8 cellular contexts compared by ENCODE assay signal in genomic region chr17:21287703-21288449, GRCh38. TPM values are rescaled to one million over a fixed set of nuclear protein-coding genes. Genes with fewer than 3 reads are reported as not detected.
DNase-seq lines count a peak whose midpoint lies in the region; ATAC-seq and TF ChIP-seq lines count a peak whose summit lies in the region.

No MANE protein-coding gene starts in this region.

- H3K4me3 ChIP-seq in esophagus squamous epithelium = peak overlapping the region in 3 of 4 donors; percentile 65 to 92 (median 84)

- peaks cover 0 to 5% (median 0%) of the 10 kb centered on the region in 4 donors for H3K27me3 ChIP-seq in esophagus squamous epithelium

- H3K9me3 ChIP-seq in esophagus squamous epithelium = no peaks in the 10 kb centered on the region

- intact Hi-C loops in esophagus squamous epithelium (cut with DNase I) = no loop called here

- H3K27ac ChIP-seq in esophagus squamous epithelium = peak overlapping the region; percentile 90 to 99 (median 97)

- peaks cover 0 to 14% (median 0%) of the 10 kb centered on the region in 3 donors for H3K36me3 ChIP-seq in esophagus squamous epithelium

- 7 to 11% methylated on average over 3 to 4 of the region's 18 CpGs for WGBS in esophagus squamous epithelium, 2 donors

- peak in 2 of 4 donors; percentile 27 to 66 for TF ChIP-seq POLR2A in esophagus squamous epithelium (IDR thresholded peaks at IDR 0.05)

- H3K4me1 ChIP-seq in esophagus squamous epithelium = peaks cover 52 to 72% (median 53%) of the 10 kb centered on the region in 3 donors

- DNase-seq in OCI-M1 (lab: John Stamatoyannopoulos, UW) (peak; percentile 68), esophagus squamous epithelium (lab: John Stamatoyannopoulos, UW) (peak; percentile 82), nucleus accumbens (lab: John Stamatoyannopoulos, UW) (peak in 52 of 56 donors; percentile 16 to 98 (median 70)), superior temporal gyrus (ENCODE audit: extremely low spot score) (peak; percentile 63), NCI-H146 (lab: John Stamatoyannopoulos, UW) (no peak)
- peak; percentile 96 for DNase-seq in activated T-cell treated with anti-CD3 and anti-CD28 coated beads, Interleukin-2, amount 50 U/mL, for 1 hour

- peak in 1 of 6 experiments; percentile 3 for TF ChIP-seq CTCF in esophagus squamous epithelium (IDR thresholded peaks at IDR 0.05)

- peak; percentile 33 for ATAC-seq in GM18520 (IDR thresholded peaks at IDR 0.05; ENCODE audit: unreplicated experiment)
- ATAC-seq in HG03108 (IDR thresholded peaks at IDR 0.05; ENCODE audit: unreplicated experiment) = peak; percentile 34

RNA-seq across cellular contexts. Expression of gene MAP2K3, which starts 3.4 kb away (rescaled TPM):
- total RNA-seq in esophagus squamous epithelium = 10 to 100 TPM; 24.1 to 53.6 (median 38.4) TPM

RNA-seq across cellular contexts. Expression of gene NATD1, which starts 34.7 kb away (rescaled TPM):
- 1 to 10 TPM; 2.4 to 5.1 (median 3.2) TPM for total RNA-seq in esophagus squamous epithelium
